In genomic region chr19:23823952-23824389, GRCh38 we compare ENCODE assay signal across 10 cellular contexts.
DNase-seq lines count a peak whose midpoint lies in the region; ATAC-seq and TF ChIP-seq lines count a peak whose summit lies in the region.
"Had no signal": no experiment of that assay in that cellular context is flagged by ENCODE, and none has a peak within 500 bp of the region (broad histone marks: within the 10 kb centered on the region; RNA-seq: fewer than 3 reads in every experiment).

No MANE protein-coding gene starts in this region.

- no peaks in the 10 kb centered on the region for H3K9me2 ChIP-seq in PC-9 (ENCODE audit: insufficient read depth)

- intact Hi-C loops in PC-9 (cut with micrococcal nuclease; ENCODE audit: unreplicated experiment), result loop anchor here (2.0 kb wide), 2 partner anchors 61 to 275 kb away; a partner anchor contains a TSS

- no peak overlapping the region for H3K4me3 Mint-ChIP-seq in activated T-cell treated with anti-CD3 and anti-CD28 coated beads, Interleukin-2, amount 50 U/mL, for 24 hours

- H3K4me3 ChIP-seq in PC-9, result no peak overlapping the region

- POLR2A ChIA-PET in PC-9 (lab: Charles Lee; ENCODE audit: unreplicated experiment), result no interaction called here

- H3K79me2 ChIP-seq in PC-9 (ENCODE audit: low read depth), result no peaks in the 10 kb centered on the region
- H3K79me2 ChIP-seq: parathyroid adenoma had no signal

- peaks cover 57% of the 10 kb centered on the region for H3K9me3 ChIP-seq in PC-9 (ENCODE audit: insufficient read depth, low read depth)

- H3K4me1 Mint-ChIP-seq in activated T-cell treated with anti-CD3 and anti-CD28 coated beads, Interleukin-2, amount 50 U/mL, for 24 hours (ENCODE audit: low read depth), result no peaks in the 10 kb centered on the region

- no peak overlapping the region for H3K4me2 ChIP-seq in PC-9

- peaks cover 21% of the 10 kb centered on the region for H3F3A ChIP-seq in PC-9 (ENCODE audit: insufficient read depth, low read depth)

- H2AFZ ChIP-seq in PC-9, result no peak overlapping the region
- H2AFZ ChIP-seq: parathyroid adenoma had no signal

- H3K27ac Mint-ChIP-seq in activated T-cell treated with anti-CD3 and anti-CD28 coated beads, Interleukin-2, amount 50 U/mL, for 24 hours, result no peak overlapping the region

- H3K27ac ChIP-seq in PC-9 (no peak overlapping the region), foreskin keratinocyte (no peak overlapping the region)
- H3K27ac ChIP-seq: parathyroid adenoma had no signal

- H3K36me3 ChIP-seq in PC-9 (ENCODE audit: low read depth), result 0 out of 2 replicates have a peak, but pooled peaks cover 4% of the 10 kb centered on the region

- CTCF ChIA-PET in PC-9 (lab: Charles Lee), result no interaction called here

- ATAC-seq in GM21360 (IDR thresholded peaks at IDR 0.05; ENCODE audit: unreplicated experiment) (peak; percentile 68), foreskin keratinocyte (no peak), GM21717 (IDR thresholded peaks at IDR 0.05; ENCODE audit: unreplicated experiment) (no peak)

- in situ Hi-C loops in Caki2 (cut with HindIII; ENCODE audit: low pct_unique_long_range_greater_than_20kb, low sequenced_read_pairs), result no loop called here

- no peaks in the 10 kb centered on the region for H3K27me3 ChIP-seq in PC-9 (ENCODE audit: insufficient read depth, low read depth)
- no peaks in the 10 kb centered on the region for H3K27me3 ChIP-seq in foreskin keratinocyte

- H3K36me3 Mint-ChIP-seq in activated T-cell treated with anti-CD3 and anti-CD28 coated beads, Interleukin-2, amount 50 U/mL, for 24 hours (ENCODE audit: low read depth), result peaks cover 12% of the 10 kb centered on the region

- BruUV-seq in PC-9 (replicated peaks; lab: Mats Ljungman, UMichigan), result no TSS peak

- DNase-seq in Caki2 (ENCODE audit: low read depth) (peak; percentile 40), PC-9 (no peak), foreskin keratinocyte (no peak), glomerular visceral epithelial cell (ENCODE audit: extremely low spot score) (no peak)
- DNase-seq in activated T-cell treated with anti-CD3 and anti-CD28 coated beads, Interleukin-2, amount 50 U/mL, for 24 hours, result no peak
- DNase-seq in stimulated activated CD4-positive, alpha-beta T cell treated with anti-CD3 and anti-CD28 coated beads, Interleukin-2, amount 100 ng/mL, for 48 hours, result no peak
- DNase-seq: activated gamma-delta T cell had no signal

- TF ChIP-seq CTCF in PC-9 (conservative IDR thresholded peaks at IDR 0.05), result peak; percentile 34; the same call in 1 of the 2 replicates
- peak; percentile 45 for TF ChIP-seq CTCF in foreskin keratinocyte (conservative IDR thresholded peaks at IDR 0.05)

- no peaks in the 10 kb centered on the region for H4K20me1 ChIP-seq in PC-9 (ENCODE audit: insufficient read depth)

- H3K4me1 ChIP-seq in PC-9 (replicated peaks; ENCODE audit: insufficient read depth) (peaks cover 21% of the 10 kb centered on the region), foreskin keratinocyte (no peaks in the 10 kb centered on the region)
- H3K4me1 ChIP-seq: parathyroid adenoma had no signal

- H3K27me3 Mint-ChIP-seq in activated T-cell treated with anti-CD3 and anti-CD28 coated beads, Interleukin-2, amount 50 U/mL, for 24 hours, result no peaks in the 10 kb centered on the region

- peaks cover 35% of the 10 kb centered on the region for H3K9me3 Mint-ChIP-seq in activated T-cell treated with anti-CD3 and anti-CD28 coated beads, Interleukin-2, amount 50 U/mL, for 24 hours
